1 cellular context compared by ENCODE assay signal in the genomic region with DNA sequence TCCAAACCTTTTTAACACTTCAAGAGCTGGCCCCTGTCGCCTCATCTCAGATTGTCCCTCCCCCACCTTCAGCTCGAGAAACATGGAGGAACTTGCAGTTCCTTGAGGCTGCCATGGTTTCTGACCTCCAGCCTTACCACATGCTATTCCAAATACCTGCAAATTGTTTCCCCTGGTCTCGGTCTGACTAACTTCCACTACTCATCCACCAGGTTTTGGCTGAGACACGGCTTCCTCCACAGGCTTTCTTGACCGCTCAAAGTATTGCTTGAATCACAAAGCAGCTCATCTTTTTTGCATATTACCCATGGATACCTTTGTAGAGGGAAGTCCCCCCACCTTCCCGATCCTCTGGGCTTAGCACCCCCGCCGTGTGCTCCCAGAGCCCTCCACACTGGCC.
TF ChIP-seq lines count a peak whose summit lies in the region.

No MANE protein-coding gene starts in this region.

TF ChIP-seq in GM12878, 131 proteins besides CTCF, POLR2A, EP300 and RAD21:
- TF ChIP-seq BCL11A (IDR thresholded peaks at IDR 0.05; ENCODE audit: low read depth, low read length), result 0 out of 2 replicates have a peak, but pooled peaks have one; percentile 30
- peak; percentile 34; the same call in 1 of the 2 replicates for TF ChIP-seq YY1 (IDR thresholded peaks at IDR 0.05; ENCODE audit: low read depth, low read length)
- no peak for TF ChIP-seq JUNB (IDR thresholded peaks at IDR 0.05)
- TF ChIP-seq NR2C2 (IDR thresholded peaks at IDR 0.05; ENCODE audit: borderline replicate concordance, control insufficient read depth, insufficient read length, low read depth), result no peak
- no peak for TF ChIP-seq RELA (IDR thresholded peaks at IDR 0.05; ENCODE audit: borderline replicate concordance, partially characterized antibody)
- TF ChIP-seq SMAD5 (IDR thresholded peaks at IDR 0.05; ENCODE audit: low read depth), result no peak
- TF ChIP-seq SUZ12 (IDR thresholded peaks at IDR 0.05; ENCODE audit: unreplicated experiment), result no peak
- no peak for TF ChIP-seq SIN3A (IDR thresholded peaks at IDR 0.05; ENCODE audit: low read depth, low read length)
- TF ChIP-seq, protein P1, sequence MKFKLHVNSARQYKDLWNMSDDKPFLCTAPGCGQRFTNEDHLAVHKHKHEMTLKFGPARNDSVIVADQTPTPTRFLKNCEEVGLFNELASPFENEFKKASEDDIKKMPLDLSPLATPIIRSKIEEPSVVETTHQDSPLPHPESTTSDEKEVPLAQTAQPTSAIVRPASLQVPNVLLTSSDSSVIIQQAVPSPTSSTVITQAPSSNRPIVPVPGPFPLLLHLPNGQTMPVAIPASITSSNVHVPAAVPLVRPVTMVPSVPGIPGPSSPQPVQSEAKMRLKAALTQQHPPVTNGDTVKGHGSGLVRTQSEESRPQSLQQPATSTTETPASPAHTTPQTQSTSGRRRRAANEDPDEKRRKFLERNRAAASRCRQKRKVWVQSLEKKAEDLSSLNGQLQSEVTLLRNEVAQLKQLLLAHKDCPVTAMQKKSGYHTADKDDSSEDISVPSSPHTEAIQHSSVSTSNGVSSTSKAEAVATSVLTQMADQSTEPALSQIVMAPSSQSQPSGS (IDR thresholded peaks at IDR 0.05; ENCODE audit: low read length), result no peak
- 0 out of 4 replicates have a peak, but pooled peaks of 1 of the 2 experiments have one; percentile 31 for TF ChIP-seq IKZF2 (IDR thresholded peaks at IDR 0.05)
- no peak for TF ChIP-seq IRF5 (IDR thresholded peaks at IDR 0.05; ENCODE audit: borderline replicate concordance)
- no peak for TF ChIP-seq KLF5 (IDR thresholded peaks at IDR 0.05; ENCODE audit: partially characterized antibody)
- no peak for TF ChIP-seq TCF7 (IDR thresholded peaks at IDR 0.05; ENCODE audit: borderline replicate concordance)
- 0 out of 2 replicates have a peak, but pooled peaks have one; percentile 21 for TF ChIP-seq IRF4 (IDR thresholded peaks at IDR 0.05; ENCODE audit: low read depth, low read length)
- TF ChIP-seq MTA3 (IDR thresholded peaks at IDR 0.05; ENCODE audit: borderline replicate concordance, low read length), result no peak
- TF ChIP-seq, protein P2, sequence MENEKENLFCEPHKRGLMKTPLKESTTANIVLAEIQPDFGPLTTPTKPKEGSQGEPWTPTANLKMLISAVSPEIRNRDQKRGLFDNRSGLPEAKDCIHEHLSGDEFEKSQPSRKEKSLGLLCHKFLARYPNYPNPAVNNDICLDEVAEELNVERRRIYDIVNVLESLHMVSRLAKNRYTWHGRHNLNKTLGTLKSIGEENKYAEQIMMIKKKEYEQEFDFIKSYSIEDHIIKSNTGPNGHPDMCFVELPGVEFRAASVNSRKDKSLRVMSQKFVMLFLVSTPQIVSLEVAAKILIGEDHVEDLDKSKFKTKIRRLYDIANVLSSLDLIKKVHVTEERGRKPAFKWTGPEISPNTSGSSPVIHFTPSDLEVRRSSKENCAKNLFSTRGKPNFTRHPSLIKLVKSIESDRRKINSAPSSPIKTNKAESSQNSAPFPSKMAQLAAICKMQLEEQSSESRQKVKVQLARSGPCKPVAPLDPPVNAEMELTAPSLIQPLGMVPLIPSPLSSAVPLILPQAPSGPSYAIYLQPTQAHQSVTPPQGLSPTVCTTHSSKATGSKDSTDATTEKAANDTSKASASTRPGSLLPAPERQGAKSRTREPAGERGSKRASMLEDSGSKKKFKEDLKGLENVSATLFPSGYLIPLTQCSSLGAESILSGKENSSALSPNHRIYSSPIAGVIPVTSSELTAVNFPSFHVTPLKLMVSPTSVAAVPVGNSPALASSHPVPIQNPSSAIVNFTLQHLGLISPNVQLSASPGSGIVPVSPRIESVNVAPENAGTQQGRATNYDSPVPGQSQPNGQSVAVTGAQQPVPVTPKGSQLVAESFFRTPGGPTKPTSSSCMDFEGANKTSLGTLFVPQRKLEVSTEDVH (IDR thresholded peaks at IDR 0.05; ENCODE audit: low read depth, partially characterized antibody), result no peak
- TF ChIP-seq, protein P3, sequence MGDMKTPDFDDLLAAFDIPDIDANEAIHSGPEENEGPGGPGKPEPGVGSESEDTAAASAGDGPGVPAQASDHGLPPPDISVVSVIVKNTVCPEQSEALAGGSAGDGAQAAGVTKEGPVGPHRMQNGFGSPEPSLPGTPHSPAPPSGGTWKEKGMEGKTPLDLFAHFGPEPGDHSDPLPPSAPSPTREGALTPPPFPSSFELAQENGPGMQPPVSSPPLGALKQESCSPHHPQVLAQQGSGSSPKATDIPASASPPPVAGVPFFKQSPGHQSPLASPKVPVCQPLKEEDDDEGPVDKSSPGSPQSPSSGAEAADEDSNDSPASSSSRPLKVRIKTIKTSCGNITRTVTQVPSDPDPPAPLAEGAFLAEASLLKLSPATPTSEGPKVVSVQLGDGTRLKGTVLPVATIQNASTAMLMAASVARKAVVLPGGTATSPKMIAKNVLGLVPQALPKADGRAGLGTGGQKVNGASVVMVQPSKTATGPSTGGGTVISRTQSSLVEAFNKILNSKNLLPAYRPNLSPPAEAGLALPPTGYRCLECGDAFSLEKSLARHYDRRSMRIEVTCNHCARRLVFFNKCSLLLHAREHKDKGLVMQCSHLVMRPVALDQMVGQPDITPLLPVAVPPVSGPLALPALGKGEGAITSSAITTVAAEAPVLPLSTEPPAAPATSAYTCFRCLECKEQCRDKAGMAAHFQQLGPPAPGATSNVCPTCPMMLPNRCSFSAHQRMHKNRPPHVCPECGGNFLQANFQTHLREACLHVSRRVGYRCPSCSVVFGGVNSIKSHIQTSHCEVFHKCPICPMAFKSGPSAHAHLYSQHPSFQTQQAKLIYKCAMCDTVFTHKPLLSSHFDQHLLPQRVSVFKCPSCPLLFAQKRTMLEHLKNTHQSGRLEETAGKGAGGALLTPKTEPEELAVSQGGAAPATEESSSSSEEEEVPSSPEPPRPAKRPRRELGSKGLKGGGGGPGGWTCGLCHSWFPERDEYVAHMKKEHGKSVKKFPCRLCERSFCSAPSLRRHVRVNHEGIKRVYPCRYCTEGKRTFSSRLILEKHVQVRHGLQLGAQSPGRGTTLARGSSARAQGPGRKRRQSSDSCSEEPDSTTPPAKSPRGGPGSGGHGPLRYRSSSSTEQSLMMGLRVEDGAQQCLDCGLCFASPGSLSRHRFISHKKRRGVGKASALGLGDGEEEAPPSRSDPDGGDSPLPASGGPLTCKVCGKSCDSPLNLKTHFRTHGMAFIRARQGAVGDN (IDR thresholded peaks at IDR 0.05), result no peak
- no peak for TF ChIP-seq CREM (IDR thresholded peaks at IDR 0.05; ENCODE audit: low read depth)
- no peak for TF ChIP-seq EGR1 (IDR thresholded peaks at IDR 0.05; ENCODE audit: borderline replicate concordance in 1 of 2, low read depth in 2 of 2, low read length in 2 of 2)
- peak; percentile 37 for TF ChIP-seq RUNX3 (IDR thresholded peaks at IDR 0.05; ENCODE audit: low read length)
- TF ChIP-seq E2F4 (IDR thresholded peaks at IDR 0.05; ENCODE audit: low read depth, low read length), result no peak
- no peak for TF ChIP-seq TARDBP (IDR thresholded peaks at IDR 0.05; ENCODE audit: borderline replicate concordance)
- TF ChIP-seq FOXK2 (IDR thresholded peaks at IDR 0.05), result no peak
- TF ChIP-seq, protein P4, sequence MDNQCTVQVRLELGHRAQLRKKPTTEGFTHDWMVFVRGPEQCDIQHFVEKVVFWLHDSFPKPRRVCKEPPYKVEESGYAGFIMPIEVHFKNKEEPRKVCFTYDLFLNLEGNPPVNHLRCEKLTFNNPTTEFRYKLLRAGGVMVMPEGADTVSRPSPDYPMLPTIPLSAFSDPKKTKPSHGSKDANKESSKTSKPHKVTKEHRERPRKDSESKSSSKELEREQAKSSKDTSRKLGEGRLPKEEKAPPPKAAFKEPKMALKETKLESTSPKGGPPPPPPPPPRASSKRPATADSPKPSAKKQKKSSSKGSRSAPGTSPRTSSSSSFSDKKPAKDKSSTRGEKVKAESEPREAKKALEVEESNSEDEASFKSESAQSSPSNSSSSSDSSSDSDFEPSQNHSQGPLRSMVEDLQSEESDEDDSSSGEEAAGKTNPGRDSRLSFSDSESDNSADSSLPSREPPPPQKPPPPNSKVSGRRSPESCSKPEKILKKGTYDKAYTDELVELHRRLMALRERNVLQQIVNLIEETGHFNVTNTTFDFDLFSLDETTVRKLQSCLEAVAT (IDR thresholded peaks at IDR 0.05), result no peak
- TF ChIP-seq ZNF592 (IDR thresholded peaks at IDR 0.05), result no peak
- TF ChIP-seq SMARCA5 (IDR thresholded peaks at IDR 0.05), result no peak
- TF ChIP-seq STAT1 (conservative IDR thresholded peaks at IDR 0.05), result no peak
- TF ChIP-seq MYC (IDR thresholded peaks at IDR 0.05; ENCODE audit: insufficient read depth, insufficient read length, insufficient replicate concordance, low read length, severe bottlenecking), result no peak
- TF ChIP-seq POU2F2 (IDR thresholded peaks at IDR 0.05; ENCODE audit: borderline replicate concordance, low read depth, low read length), result peak; percentile 38; the same call in 1 of the 3 replicates
- no peak for TF ChIP-seq LARP7 (IDR thresholded peaks at IDR 0.05)
- TF ChIP-seq EED (IDR thresholded peaks at IDR 0.05; ENCODE audit: low read depth), result no peak
- no peak for TF ChIP-seq NFYA (IDR thresholded peaks at IDR 0.05; ENCODE audit: borderline replicate concordance, low read depth, low read length)
- TF ChIP-seq CHD1 (IDR thresholded peaks at IDR 0.05; ENCODE audit: low read depth, low read length), result no peak
